10 cellular contexts compared by ENCODE assay signal in genomic region chr4:76831475-76832390, GRCh38.
DNase-seq lines count a peak whose midpoint lies in the region; ATAC-seq, FAIRE-seq and TF ChIP-seq lines count a peak whose summit lies in the region.
"Had no signal": no experiment of that assay in that cellular context is flagged by ENCODE, and none has a peak within 500 bp of the region (broad histone marks: within the 10 kb centered on the region; RNA-seq: fewer than 3 reads in every experiment).

No MANE protein-coding gene starts in this region.

- TF ChIP-seq CTCF in OCI-LY7 (conservative IDR thresholded peaks at IDR 0.05; ENCODE audit: low read length), result no peak
- TF ChIP-seq CTCF in endothelial cell of umbilical vein (IDR thresholded peaks at IDR 0.05; ENCODE audit: extremely low read depth in 1 of 2, insufficient read depth in 1 of 2, low read depth in 1 of 2, low read length in 2 of 2), result no peak
- TF ChIP-seq CTCF in type B pancreatic cell (conservative IDR thresholded peaks at IDR 0.05), result no peak

- H3K36me3 ChIP-seq in OCI-LY7 (ENCODE audit: insufficient read depth, low read length) (no peaks in the 10 kb centered on the region), endothelial cell of umbilical vein (ENCODE audit: control insufficient read depth in 2 of 2, extremely low read depth in 1 of 2, insufficient read depth in 2 of 2, low read length in 2 of 2) (no peaks in the 10 kb centered on the region), muscle layer of duodenum (ENCODE audit: control insufficient read depth in 1 of 2, insufficient read depth in 2 of 2, low read length in 2 of 2) (no peaks in the 10 kb centered on the region)

- H3K27ac ChIP-seq in OCI-LY7 (ENCODE audit: low read depth, low read length, poor library complexity, severe bottlenecking) (no peak overlapping the region), endothelial cell of umbilical vein (ENCODE audit: insufficient read depth, low read depth, low read length) (peak overlapping the region; percentile 78), muscle layer of duodenum (ENCODE audit: low read length) (peak overlapping the region; percentile 91)

- no peak for ATAC-seq in HG03469 (IDR thresholded peaks at IDR 0.05; ENCODE audit: unreplicated experiment)
- ATAC-seq: T-cell had no signal

- DNase-seq in OCI-LY7 (ENCODE audit: low spot score) (no peak), endothelial cell of umbilical vein (ENCODE audit: low read depth, low spot score) (peak; percentile 60), type B pancreatic cell (ENCODE audit: extremely low spot score, unreplicated experiment) (no peak), kidney glomerular epithelial cell (lab: John Stamatoyannopoulos, UW) (no peak), activated gamma-delta T cell (lab: John Stamatoyannopoulos, UW) (no peak)
- DNase-seq in activated CD4-positive, CD25-positive, alpha-beta regulatory T cell treated with anti-CD3 and anti-CD28 coated beads, Interleukin-2, amount 50 U/mL, for 72 hours, result no peak
- DNase-seq: activated T-cell treated with anti-CD3 and anti-CD28 coated beads, Interleukin-2, amount 50 U/mL, for 24 hours; T-cell had no signal

- TF ChIP-seq POLR2A in endothelial cell of umbilical vein (IDR thresholded peaks at IDR 0.05; ENCODE audit: low read depth, low read length), result no peak

- H3K9me2 ChIP-seq in OCI-LY7 (ENCODE audit: insufficient read depth, low read length), result no peaks in the 10 kb centered on the region

- H3K27me3 ChIP-seq in endothelial cell of umbilical vein (ENCODE audit: control insufficient read depth in 2 of 2, insufficient read depth in 2 of 2, low read length in 2 of 2) (no peaks in the 10 kb centered on the region), muscle layer of duodenum (ENCODE audit: low read depth, low read length) (no peaks in the 10 kb centered on the region)

- H3K4me3 Mint-ChIP-seq in type B pancreatic cell, result peak overlapping the region; percentile 72
- H3K4me3 Mint-ChIP-seq: activated T-cell treated with anti-CD3 and anti-CD28 coated beads, Interleukin-2, amount 50 U/mL, for 24 hours; T-cell had no signal

- H3K9me3 ChIP-seq in OCI-LY7 (ENCODE audit: low read length), result no peaks in the 10 kb centered on the region
- H3K9me3 ChIP-seq in endothelial cell of umbilical vein (replicated peaks; ENCODE audit: control insufficient read depth, insufficient read depth, low read length), result no peaks in the 10 kb centered on the region
- H3K9me3 ChIP-seq in muscle layer of duodenum (ENCODE audit: control insufficient read depth in 1 of 2, low read length in 2 of 2), result no peaks in the 10 kb centered on the region

- H3K27ac Mint-ChIP-seq in type B pancreatic cell, result peak overlapping the region; percentile 39
- H3K27ac Mint-ChIP-seq: activated T-cell treated with anti-CD3 and anti-CD28 coated beads, Interleukin-2, amount 50 U/mL, for 24 hours; T-cell had no signal

- H3K4me2 ChIP-seq in OCI-LY7 (ENCODE audit: low read length) (no peak overlapping the region), endothelial cell of umbilical vein (ENCODE audit: insufficient read depth, low read length) (peak overlapping the region; percentile 25)

- no peaks in the 10 kb centered on the region for H4K20me1 ChIP-seq in OCI-LY7 (ENCODE audit: insufficient read depth, low read length)
- no peaks in the 10 kb centered on the region for H4K20me1 ChIP-seq in endothelial cell of umbilical vein (replicated peaks; ENCODE audit: control insufficient read depth, extremely low read depth, insufficient read depth, low read length)

- no peaks in the 10 kb centered on the region for H3K4me1 ChIP-seq in OCI-LY7 (ENCODE audit: insufficient read depth, low read length, poor library complexity, severe bottlenecking)
- peaks cover 23% of the 10 kb centered on the region for H3K4me1 ChIP-seq in endothelial cell of umbilical vein (ENCODE audit: control insufficient read depth, extremely low read depth, insufficient read depth, low read length)
- H3K4me1 ChIP-seq in muscle layer of duodenum (ENCODE audit: control insufficient read depth in 1 of 2, insufficient read depth in 2 of 2, low read length in 2 of 2), result peaks cover 0 to 8% of the 10 kb centered on the region in 2 donors

- peaks cover 32% of the 10 kb centered on the region for H3K4me1 Mint-ChIP-seq in type B pancreatic cell (ENCODE audit: unreplicated experiment)
- H3K4me1 Mint-ChIP-seq: T-cell had no signal

- H3K4me3 ChIP-seq in OCI-LY7 (ENCODE audit: low read depth, low read length, poor library complexity, severe bottlenecking) (no peak overlapping the region), endothelial cell of umbilical vein (replicated peaks in 1 of 3; ENCODE audit: insufficient read depth in 1 of 3, low read depth in 1 of 3, low read length in 3 of 3) (no peak overlapping the region), muscle layer of duodenum (ENCODE audit: low read depth in 1 of 2, low read length in 2 of 2) (peak overlapping the region in 1 of 2 donors; percentile 47)

- FAIRE-seq in endothelial cell of umbilical vein (lab: Jason Lieb, UNC), result peak; percentile 75

- BruUV-seq in OCI-LY7 (replicated peaks; lab: Mats Ljungman, UMichigan) (no TSS peak), endothelial cell of umbilical vein (replicated peaks; lab: Mats Ljungman, UMichigan) (no TSS peak)

- CTCF ChIA-PET in OCI-LY7 (lab: Charles Lee; ENCODE audit: unreplicated experiment) (no interaction called here), endothelial cell of umbilical vein (lab: Charles Lee) (interaction anchor here (0.8 to 1.7 kb wide), 5 partner anchors 8 to 74 kb away, joined by 3 to 5 read pairs (median 3); no protein-coding TSS in a partner anchor)

- H3K79me2 ChIP-seq in OCI-LY7 (ENCODE audit: insufficient read depth, low read depth, low read length), result no peaks in the 10 kb centered on the region
- no peaks in the 10 kb centered on the region for H3K79me2 ChIP-seq in endothelial cell of umbilical vein (ENCODE audit: control insufficient read depth, insufficient read depth, low read length)

- H2AFZ ChIP-seq in OCI-LY7 (ENCODE audit: low read length), result peak overlapping the region; percentile 21; the same call in 1 of the 2 replicates
- peak overlapping the region; percentile 55 for H2AFZ ChIP-seq in endothelial cell of umbilical vein (ENCODE audit: low read depth, low read length)

- H3K36me3 Mint-ChIP-seq in type B pancreatic cell, result peaks cover 3% of the 10 kb centered on the region
- H3K36me3 Mint-ChIP-seq: T-cell had no signal

- H3K27me3 Mint-ChIP-seq in type B pancreatic cell, result no peaks in the 10 kb centered on the region
- H3K27me3 Mint-ChIP-seq: activated T-cell treated with anti-CD3 and anti-CD28 coated beads, Interleukin-2, amount 50 U/mL, for 24 hours had no signal

- H3K9me3 Mint-ChIP-seq in type B pancreatic cell, result peaks cover 4% of the 10 kb centered on the region
- H3K9me3 Mint-ChIP-seq: activated T-cell treated with anti-CD3 and anti-CD28 coated beads, Interleukin-2, amount 50 U/mL, for 24 hours; T-cell had no signal

- dilution Hi-C loops in endothelial cell of umbilical vein (cut with MboI; ENCODE audit: extremely low pct_ligation_motif_present, low sequenced_read_pairs), result no loop called here

- POLR2A ChIA-PET in OCI-LY7 (lab: Charles Lee) (interaction anchor here (0.9 kb wide), 1 partner anchor 10 kb away, joined by 3 read pairs; no protein-coding TSS in a partner anchor), endothelial cell of umbilical vein (lab: Charles Lee) (no interaction called here)

- peak overlapping the region; percentile 56 for H3K9ac ChIP-seq in endothelial cell of umbilical vein (replicated peaks; ENCODE audit: extremely low read depth, insufficient read depth, low read length)

- intact Hi-C loops in OCI-LY7 (cut with micrococcal nuclease; ENCODE audit: unreplicated experiment), result no loop called here
- intact Hi-C loops in endothelial cell of umbilical vein (cut with micrococcal nuclease), result loop anchor here (1.0 to 2.0 kb wide), 2 partner anchors 118 to 175 kb away; partner anchors contain the start of gene SEPTIN11

- H3K9me1 ChIP-seq in endothelial cell of umbilical vein (replicated peaks; ENCODE audit: control insufficient read depth, extremely low read depth, insufficient read depth, low read length), result no peaks in the 10 kb centered on the region

TF ChIP-seq in endothelial cell of umbilical vein, 7 proteins besides CTCF, POLR2A, EP300 and RAD21:
- TF ChIP-seq FOS (IDR thresholded peaks at IDR 0.05; ENCODE audit: borderline replicate concordance, insufficient read depth, low read length), result no peak
- TF ChIP-seq EZH2 (IDR thresholded peaks at IDR 0.05; ENCODE audit: borderline replicate concordance, low read depth, low read length, severe bottlenecking), result no peak
- no peak for TF ChIP-seq JUN (IDR thresholded peaks at IDR 0.05; ENCODE audit: borderline replicate concordance, insufficient read depth, insufficient read length, low read depth)
- TF ChIP-seq POLR2AphosphoS5 (IDR thresholded peaks at IDR 0.05; ENCODE audit: insufficient read depth, low read depth, low read length), result no peak
- no peak for TF ChIP-seq GATA2 (IDR thresholded peaks at IDR 0.05; ENCODE audit: insufficient read depth, insufficient read length, low read depth, low read length)
- TF ChIP-seq MAX (IDR thresholded peaks at IDR 0.05; ENCODE audit: insufficient read depth, insufficient read length), result no peak
- TF ChIP-seq MYC (IDR thresholded peaks at IDR 0.05; ENCODE audit: low read depth, low read length), result no peak
